Comparison of ENCODE assay signal across 38 cellular contexts in genomic region chr4:92263010-92263409, GRCh38. TPM values are rescaled to one million over a fixed set of nuclear protein-coding genes. Genes with fewer than 3 reads are reported as not detected.
"Had no signal": no experiment of that assay in that cellular context is flagged by ENCODE, and none has a peak within 500 bp of the region (broad histone marks: within the 10 kb centered on the region; RNA-seq: fewer than 3 reads in every experiment).

No MANE protein-coding gene starts in this region.

- H3K27me3 ChIP-seq: MG63 had no signal

- H3K36me3 ChIP-seq: MG63 had no signal

- H3K9me3 ChIP-seq: MG63 had no signal

- H3K4me3 ChIP-seq: MG63 had no signal

- DNase-seq: Karpas-422, Kasumi-1, MG63, MM.1S, MV-4-11, NCI-H1048, NCI-H1092, NCI-H1092 treated with DMSO at 0.1 percent for 48 hours, NCI-H1105, NCI-H1105 treated with DMSO at 0.1 percent for 48 hours, NCI-H1417, NCI-H1417 treated with DMSO at 0.1 percent for 48 hours, NCI-H1436, NCI-H1436 treated with DMSO at 0.1 percent for 48 hours, NCI-H146, NCI-H1694, NCI-H1694 treated with DMSO at 0.1 percent for 48 hours, NCI-H187, NCI-H187 treated with DMSO at 0.1 percent for 48 hours, NCI-H1930, NCI-H2029, NCI-H2029 treated with DMSO at 0.1 percent for 48 hours, NCI-H2081, NCI-H2081 treated with DMSO at 0.1 percent for 48 hours, NCI-H2107, NCI-H2171, NCI-H2171 treated with DMSO at 0.1 percent for 48 hours, NCI-H2227 treated with DMSO at 0.1 percent for 48 hours, NCI-H226, NCI-H345, NCI-H446, NCI-H446 treated with DMSO at 0.1 percent for 48 hours, NCI-H510A, NCI-H510A treated with DMSO at 0.1 percent for 48 hours, NCI-H524 had no signal

RNA-seq across cellular contexts. Expression of gene GRID2, which starts 40.8 kb away (rescaled TPM):
- total RNA-seq: LHCN-M2, MCF 10A, NCI-H460 had no signal
